ENCODE assay signal across 11 cellular contexts in genomic region chr21:44618909-44619308, GRCh38. TPM values are rescaled to one million over a fixed set of nuclear protein-coding genes. Genes with fewer than 3 reads are reported as not detected.
A peak's percentile ranks its signal among the peaks of the same experiment; 100 is the strongest.
DNase-seq lines count a peak whose midpoint lies in the region; ATAC-seq, FAIRE-seq and TF ChIP-seq lines count a peak whose summit lies in the region.
"Had no signal": no experiment of that assay in that cellular context is flagged by ENCODE, and none has a peak within 500 bp of the region (broad histone marks: within the 10 kb centered on the region; RNA-seq: fewer than 3 reads in every experiment).

No MANE protein-coding gene starts in this region.

- no peaks in the 10 kb centered on the region for H3K4me1 ChIP-seq in right cardiac atrium (ENCODE audit: control insufficient read depth, insufficient read depth, low read length)
- H3K4me1 ChIP-seq in small intestine (ENCODE audit: control insufficient read depth in 2 of 2, insufficient read depth in 1 of 2, low read depth in 1 of 2, low read length in 1 of 2): peaks cover 0 to 2% of the 10 kb centered on the region in 2 donors
- no peaks in the 10 kb centered on the region for H3K4me1 ChIP-seq in upper lobe of right lung
- no peaks in the 10 kb centered on the region for H3K4me1 ChIP-seq in psoas muscle
- H3K4me1 ChIP-seq: A549 had no signal

- no peak overlapping the region for H3K27ac ChIP-seq in right cardiac atrium (ENCODE audit: low read length)
- peak overlapping the region; percentile 45 to 77 for H3K27ac ChIP-seq in small intestine (ENCODE audit: low read depth in 1 of 2, low read length in 1 of 2)
- H3K27ac ChIP-seq in upper lobe of right lung: peak overlapping the region; percentile 39
- H3K27ac ChIP-seq in psoas muscle: no peak overlapping the region
- H3K27ac ChIP-seq: A549 had no signal

- ATAC-seq in left cardiac atrium (peak; percentile 26 to 57), right cardiac atrium (no peak), upper lobe of right lung (peak; percentile 44), psoas muscle (no peak)

- 64% methylated on average over 3 of the region's 3 CpGs for WGBS in right cardiac atrium
- WGBS in small intestine, 3 donors: 51 to 57% (median 56%) methylated on average over 3 of the region's 3 CpGs
- WGBS in psoas muscle, 3 donors: 62 to 66% (median 65%) methylated on average over 3 of the region's 3 CpGs

- H3K27me3 ChIP-seq in right cardiac atrium (ENCODE audit: control insufficient read depth, insufficient read depth) (no peaks in the 10 kb centered on the region), small intestine (ENCODE audit: control insufficient read depth in 2 of 2, insufficient read depth in 2 of 2, low read length in 2 of 2) (peaks cover 0 to 2% of the 10 kb centered on the region in 2 donors), upper lobe of right lung (no peaks in the 10 kb centered on the region), psoas muscle (ENCODE audit: insufficient read depth in 3 of 3, low read length in 2 of 3) (peaks cover 0 to 25% (median 3%) of the 10 kb centered on the region in 3 donors)

- no peak for FAIRE-seq in small intestine (lab: Jason Lieb, UNC)
- FAIRE-seq: A549, TTC549 had no signal

- H3K36me3 ChIP-seq in small intestine (ENCODE audit: control insufficient read depth in 2 of 2, insufficient read depth in 2 of 2, low read length in 2 of 2): no peaks in the 10 kb centered on the region
- H3K36me3 ChIP-seq in upper lobe of right lung: no peaks in the 10 kb centered on the region
- H3K36me3 ChIP-seq in psoas muscle (ENCODE audit: insufficient read depth in 1 of 2, low read depth in 1 of 2): no peaks in the 10 kb centered on the region

- in situ Hi-C loops in ACHN (cut with HindIII; ENCODE audit: low pct_ligation_motif_present, low pct_unique_long_range_greater_than_20kb, low sequenced_read_pairs): no loop called here

- TF ChIP-seq CTCF in upper lobe of right lung (IDR thresholded peaks at IDR 0.05): no peak
- TF ChIP-seq CTCF in psoas muscle (IDR thresholded peaks at IDR 0.05): no peak

- no peaks in the 10 kb centered on the region for H3K9me3 ChIP-seq in right cardiac atrium (ENCODE audit: control insufficient read depth, low read length)
- no peaks in the 10 kb centered on the region for H3K9me3 ChIP-seq in small intestine (ENCODE audit: control insufficient read depth, low read depth)
- peaks cover 9% of the 10 kb centered on the region for H3K9me3 ChIP-seq in upper lobe of right lung
- H3K9me3 ChIP-seq in psoas muscle: peaks cover 9% of the 10 kb centered on the region

- DNase-seq in left cardiac atrium (no peak), right cardiac atrium (no peak), small intestine (peak; percentile 51), upper lobe of right lung (no peak), psoas muscle (no peak), NCI-H1105 treated with DMSO at 0.1 percent for 48 hours (lab: John Stamatoyannopoulos, UW) (no peak), ACHN (no peak)
- DNase-seq in activated gamma-delta T cell treated with anti-CD3 and anti-CD28 coated beads, Interleukin-2, amount 50 U/mL, for 16 hours (ENCODE audit: low read depth): peak; percentile 38
- DNase-seq: NCI-H2107 had no signal

- intact Hi-C loops in left cardiac atrium (cut with DNase I): no loop called here
- intact Hi-C loops in right cardiac atrium (cut with DNase I): no loop called here
- intact Hi-C loops in upper lobe of right lung (cut with DNase I): no loop called here
- intact Hi-C loops in psoas muscle (cut with DNase I): no loop called here

- H3K4me3 ChIP-seq in right cardiac atrium (ENCODE audit: low read length): no peak overlapping the region
- no peak overlapping the region for H3K4me3 ChIP-seq in small intestine (ENCODE audit: low read depth in 1 of 2, low read length in 2 of 2)
- no peak overlapping the region for H3K4me3 ChIP-seq in upper lobe of right lung
- no peak overlapping the region for H3K4me3 ChIP-seq in psoas muscle
- H3K4me3 ChIP-seq: A549 had no signal

RNA-seq across cellular contexts. Expression of gene KRTAP10-8, which starts 7.0 kb away (rescaled TPM):
- total RNA-seq in left cardiac atrium: not detected
- not detected for total RNA-seq in right cardiac atrium
- polyA plus RNA-seq in right cardiac atrium: not detected
- polyA plus RNA-seq in small intestine: not detected
- total RNA-seq in upper lobe of right lung: not detected
- total RNA-seq in psoas muscle: not detected
- not detected for polyA plus RNA-seq in psoas muscle
- polyA plus RNA-seq: A549 had no signal

RNA-seq across cellular contexts. Expression of gene KRTAP10-9, which starts 8.0 kb away (rescaled TPM):
- total RNA-seq in left cardiac atrium (not detected), right cardiac atrium (not detected), upper lobe of right lung (not detected), psoas muscle (not detected)
- polyA plus RNA-seq in right cardiac atrium (not detected), small intestine (not detected), psoas muscle (not detected)
- polyA plus RNA-seq: A549 had no signal

RNA-seq across cellular contexts. Expression of gene KRTAP10-10, which starts 18.2 kb away (rescaled TPM):
- total RNA-seq in left cardiac atrium (not detected), right cardiac atrium (not detected), upper lobe of right lung (not detected), psoas muscle (not detected)
- polyA plus RNA-seq in right cardiac atrium (not detected), small intestine (not detected), psoas muscle (not detected)
- polyA plus RNA-seq: A549 had no signal

RNA-seq across cellular contexts. Expression of gene KRTAP10-7, which starts 18.5 kb away (rescaled TPM):
- total RNA-seq in left cardiac atrium: not detected
- not detected for total RNA-seq in right cardiac atrium
- polyA plus RNA-seq in right cardiac atrium: not detected
- polyA plus RNA-seq in small intestine: not detected
- total RNA-seq in upper lobe of right lung: not detected
- total RNA-seq in psoas muscle: not detected
- not detected for polyA plus RNA-seq in psoas muscle
- polyA plus RNA-seq: A549 had no signal

RNA-seq across cellular contexts. Expression of gene KRTAP10-6, which starts 26.6 kb away (rescaled TPM):
- total RNA-seq in left cardiac atrium (not detected), right cardiac atrium (not detected), upper lobe of right lung (not detected), psoas muscle (not detected)
- polyA plus RNA-seq in right cardiac atrium (not detected), small intestine (not detected), psoas muscle (not detected)
- polyA plus RNA-seq: A549 had no signal

Comparison
In these comparisons a context has a peak if more than half of its experiments do, and no peak if none do; other contexts are left out.
1. ATAC-seq: peak in left cardiac atrium (2 of 2) and upper lobe of right lung (single experiment); none in right cardiac atrium (0 of 2) and psoas muscle (0 of 4).
2. DNase-seq: peak in activated gamma-delta T cell treated with anti-CD3 and anti-CD28 coated beads, Interleukin-2, amount 50 U/mL, for 16 hours (single experiment) and small intestine (single experiment); none in left cardiac atrium (single experiment), right cardiac atrium (0 of 3), upper lobe of right lung (single experiment), psoas muscle (0 of 2), NCI-H1105 treated with DMSO at 0.1 percent for 48 hours (single experiment) and ACHN (single experiment).
3. H3K27ac ChIP-seq: peak in small intestine (2 of 2) and upper lobe of right lung (single experiment); none in right cardiac atrium (single experiment) and psoas muscle (single experiment).